1 cellular context compared by ENCODE assay signal in the genomic region with DNA sequence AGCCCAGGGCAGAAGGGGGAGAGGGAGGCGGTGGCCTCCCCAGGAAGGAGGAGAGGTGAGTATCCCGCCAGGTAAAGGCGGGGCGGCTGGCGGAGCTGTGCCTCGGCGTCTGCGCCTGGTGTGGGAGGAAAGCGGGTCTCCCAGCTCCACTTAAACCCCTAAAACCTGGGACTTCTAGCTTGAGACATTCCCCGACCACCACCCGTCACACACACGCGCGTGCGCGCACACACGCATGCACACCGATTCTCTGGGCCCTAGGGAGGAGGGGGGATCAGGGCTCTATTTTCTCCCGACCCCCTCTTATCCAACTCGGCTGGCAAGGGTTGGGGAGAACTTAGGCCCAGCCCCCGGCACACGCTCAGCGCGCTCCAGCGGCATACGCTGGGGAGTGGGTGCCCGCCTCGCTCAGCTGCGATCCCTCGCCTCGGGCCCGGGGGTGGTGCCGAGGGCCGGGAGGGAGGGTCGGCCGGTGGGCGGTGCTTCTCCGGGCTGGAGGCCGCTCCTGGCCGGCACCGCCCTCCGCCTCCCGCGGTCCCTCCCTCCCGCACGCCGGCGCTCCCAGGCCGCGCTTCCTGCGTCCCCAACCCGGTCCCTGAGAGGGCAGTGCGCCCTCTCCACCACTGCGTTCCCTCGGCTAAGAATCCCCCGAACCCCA.
TF ChIP-seq lines count a peak whose summit lies in the region.

A gene with protein sequence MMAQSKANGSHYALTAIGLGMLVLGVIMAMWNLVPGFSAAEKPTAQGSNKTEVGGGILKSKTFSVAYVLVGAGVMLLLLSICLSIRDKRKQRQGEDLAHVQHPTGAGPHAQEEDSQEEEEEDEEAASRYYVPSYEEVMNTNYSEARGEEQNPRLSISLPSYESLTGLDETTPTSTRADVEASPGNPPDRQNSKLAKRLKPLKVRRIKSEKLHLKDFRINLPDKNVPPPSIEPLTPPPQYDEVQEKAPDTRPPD (plus strand): TSS at position 564 of the 658 bp plus-strand sequence. CDS start 61,341 bp downstream, outside the sequence.

TF ChIP-seq in GM12878, 131 proteins besides CTCF, POLR2A, EP300 and RAD21 (continued from another document):
- TF ChIP-seq, protein P1, sequence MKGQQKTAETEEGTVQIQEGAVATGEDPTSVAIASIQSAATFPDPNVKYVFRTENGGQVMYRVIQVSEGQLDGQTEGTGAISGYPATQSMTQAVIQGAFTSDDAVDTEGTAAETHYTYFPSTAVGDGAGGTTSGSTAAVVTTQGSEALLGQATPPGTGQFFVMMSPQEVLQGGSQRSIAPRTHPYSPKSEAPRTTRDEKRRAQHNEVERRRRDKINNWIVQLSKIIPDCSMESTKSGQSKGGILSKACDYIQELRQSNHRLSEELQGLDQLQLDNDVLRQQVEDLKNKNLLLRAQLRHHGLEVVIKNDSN (IDR thresholded peaks at IDR 0.05; ENCODE audit: borderline replicate concordance, extremely low read length, insufficient read depth, low read depth, low read length), result no peak
- TF ChIP-seq MXI1 (IDR thresholded peaks at IDR 0.05; ENCODE audit: low read depth, low read length) (0 out of 2 replicates have a peak, but pooled peaks have one; percentile 10), SMC3 (IDR thresholded peaks at IDR 0.05; ENCODE audit: borderline replicate concordance, low read length) (no peak)
